In genomic region chr1:31708324-31708723, GRCh38 we compare ENCODE assay signal across 18 cellular contexts. TPM values are rescaled to one million over a fixed set of nuclear protein-coding genes. Genes with fewer than 3 reads are reported as not detected.
DNase-seq lines count a peak whose midpoint lies in the region; ATAC-seq, FAIRE-seq and TF ChIP-seq lines count a peak whose summit lies in the region.
"Had no signal": no experiment of that assay in that cellular context is flagged by ENCODE, and none has a peak within 500 bp of the region (broad histone marks: within the 10 kb centered on the region; RNA-seq: fewer than 3 reads in every experiment).

No MANE protein-coding gene starts in this region.

- H3K4me3 Mint-ChIP-seq in activated naive CD8-positive, alpha-beta T cell treated with anti-CD3 and anti-CD28 coated beads, Interleukin-2, amount 50 U/mL, for 24 hours, result no peak overlapping the region
- H3K4me3 Mint-ChIP-seq in activated T-helper 2 cell treated with anti-CD3 and anti-CD28 coated beads, Interferon-gamma antibody, Interleukin-2, Interleukin-4, amounts not matched to agents 10 μg/mL and 5 μg/mL and 100 μg/mL, durations not matched to agents 14 hours and 24 hours and 36 hours (ENCODE audit: low read depth), result no peak overlapping the region
- H3K4me3 Mint-ChIP-seq: dendritic cell treated with granulocyte-macrophage colony-stimulating factor and Interleukin-4, amounts not matched to agents 40 ng/mL and 50 ng/mL, for 4 days; neural crest cell; T-helper 2 cell treated with Interferon-gamma antibody and Interleukin-4, amounts not matched to agents 5 μg/mL and 100 μg/mL, for 36 hours had no signal

- peak overlapping the region; percentile 84 for H2BK120ac ChIP-seq in IMR-90 (ENCODE audit: low read depth, low read length)

- POLR2A ChIA-PET in IMR-90 (lab: Charles Lee; ENCODE audit: unreplicated experiment), result interaction anchor here (0.5 kb wide), 1 partner anchor 399 kb away, joined by 5 read pairs; the partner anchor contains the start of gene KPNA6
- POLR2A ChIA-PET in K562 (lab: Yijun Ruan, JAX), result interaction anchor here (0.7 to 1.4 kb wide), 3 partner anchors 9 to 79 kb away, joined by 3 to 7 read pairs (median 3); no protein-coding TSS in a partner anchor

- no peak overlapping the region for H3K4me2 ChIP-seq in IMR-90 (ENCODE audit: low read depth, low read length)
- no peak overlapping the region for H3K4me2 ChIP-seq in K562 (ENCODE audit: insufficient read depth, low read length)

- no peaks in the 10 kb centered on the region for H3K27me3 ChIP-seq in IMR-90 (ENCODE audit: control insufficient read depth, insufficient read depth, low read length)
- peaks cover 10 to 29% of the 10 kb centered on the region in 2 experiments for H3K27me3 ChIP-seq in K562 (ENCODE audit: control insufficient read depth in 2 of 2, insufficient read depth in 2 of 2, low read length in 2 of 2)
- H3K27me3 ChIP-seq in foreskin keratinocyte, result no peaks in the 10 kb centered on the region

- DNase-seq in COLO668 (lab: John Stamatoyannopoulos, UW; ENCODE audit: unreplicated experiment) (peak; percentile 32), IMR-90 (peak; percentile 12), K562 (ENCODE audit: extremely low read depth in 1 of 4, low spot score in 3 of 4) (no peak), D341Med (ENCODE audit: low spot score) (no peak), foreskin keratinocyte (no peak)
- no peak for DNase-seq in activated naive CD8-positive, alpha-beta T cell treated with anti-CD3 and anti-CD28 coated beads, Interleukin-2, amount 50 U/mL, for 24 hours
- DNase-seq in activated T-helper 2 cell treated with anti-CD3 and anti-CD28 coated beads, Interferon-gamma antibody, Interleukin-2, Interleukin-4, amounts not matched to agents 10 μg/mL and 5 μg/mL and 100 μg/mL, durations not matched to agents 14 hours and 24 hours and 36 hours (ENCODE audit: low spot score), result no peak
- DNase-seq: activated CD4-positive, CD25-positive, alpha-beta regulatory T cell treated with anti-CD3 and anti-CD28 coated beads, Interleukin-2, amount 50 U/mL, for 72 hours; activated effector memory CD4-positive, alpha-beta T cell treated with anti-CD3 and anti-CD28 coated beads, Interleukin-2, amount 50 U/mL, for 16 hours; head of caudate nucleus; NCI-H1092; NCI-H2171 treated with DMSO at 0.1 percent for 48 hours; retina had no signal

- H4K5ac ChIP-seq in IMR-90 (ENCODE audit: low read depth, low read length), result no peak overlapping the region

- peak overlapping the region; percentile 73 for H3K4ac ChIP-seq in IMR-90 (ENCODE audit: low read depth, low read length)

- no peak for FAIRE-seq in K562 (lab: Jason Lieb, UNC)
- FAIRE-seq: keratinocyte had no signal

- H3K79me1 ChIP-seq in IMR-90 (ENCODE audit: low read depth in 1 of 2, low read length in 2 of 2), result peaks cover 3 to 16% of the 10 kb centered on the region in 2 experiments; a peak in 2 of 4 replicates

- H3K36me3 Mint-ChIP-seq in activated naive CD8-positive, alpha-beta T cell treated with anti-CD3 and anti-CD28 coated beads, Interleukin-2, amount 50 U/mL, for 24 hours (ENCODE audit: low read depth), result no peaks in the 10 kb centered on the region
- H3K36me3 Mint-ChIP-seq in activated T-helper 2 cell treated with anti-CD3 and anti-CD28 coated beads, Interferon-gamma antibody, Interleukin-2, Interleukin-4, amounts not matched to agents 10 μg/mL and 5 μg/mL and 100 μg/mL, durations not matched to agents 14 hours and 24 hours and 36 hours (ENCODE audit: low read depth), result no peaks in the 10 kb centered on the region

- TF ChIP-seq RAD21 in IMR-90 (IDR thresholded peaks at IDR 0.05; ENCODE audit: low read length) (no peak), K562 (CRISPR knock-in tag; conservative IDR thresholded peaks at IDR 0.05 in 1 of 2, IDR thresholded peaks at IDR 0.05 in 1 of 2) (no peak)

- TF ChIP-seq EP300 in K562 (IDR thresholded peaks at IDR 0.05; ENCODE audit: low read length), result no peak

- H3K4me3 ChIP-seq in IMR-90 (ENCODE audit: insufficient read depth, low read depth, low read length) (no peak overlapping the region), K562 (no peak overlapping the region), mesodermal cell (ENCODE audit: extremely low read depth, insufficient read depth, low read length, poor library complexity, severe bottlenecking) (no peak overlapping the region)

- peak overlapping the region; percentile 57 for H2AK5ac ChIP-seq in IMR-90 (ENCODE audit: low read depth, low read length)

- H3K27ac ChIP-seq in IMR-90 (ENCODE audit: insufficient read depth, low read length), result no peak overlapping the region
- H3K27ac ChIP-seq in K562 (ENCODE audit: extremely low read depth, low read depth, low read length), result no peak overlapping the region
- peak overlapping the region; percentile 66 for H3K27ac ChIP-seq in mesodermal cell (ENCODE audit: low read depth, low read length, severe bottlenecking)
- H3K27ac ChIP-seq in foreskin keratinocyte, result no peak overlapping the region

- TF ChIP-seq CTCF in IMR-90 (conservative IDR thresholded peaks at IDR 0.05; ENCODE audit: low read depth, low read length) (no peak), K562 (IDR thresholded peaks at IDR 0.05 in 2 of 3, conservative IDR thresholded peaks at IDR 0.05 in 1 of 3; ENCODE audit: insufficient read depth in 2 of 3, low read depth in 1 of 3, low read length in 3 of 3) (no peak), foreskin keratinocyte (conservative IDR thresholded peaks at IDR 0.05) (no peak)

- peaks cover 51% of the 10 kb centered on the region for H3K27me3 Mint-ChIP-seq in activated naive CD8-positive, alpha-beta T cell treated with anti-CD3 and anti-CD28 coated beads, Interleukin-2, amount 50 U/mL, for 24 hours
- peaks cover 33% of the 10 kb centered on the region for H3K27me3 Mint-ChIP-seq in activated T-helper 2 cell treated with anti-CD3 and anti-CD28 coated beads, Interferon-gamma antibody, Interleukin-2, Interleukin-4, amounts not matched to agents 10 μg/mL and 5 μg/mL and 100 μg/mL, durations not matched to agents 14 hours and 24 hours and 36 hours (ENCODE audit: low read depth)

- CTCF ChIA-PET in IMR-90 (lab: Yijun Ruan, JAX), result no interaction called here
- CTCF ChIA-PET in K562 (lab: Yijun Ruan, JAX; ENCODE audit: low intra/inter-chr PET ratio), result no interaction called here

- BruUV-seq in IMR-90 (replicated peaks; lab: Mats Ljungman, UMichigan) (no TSS peak), K562 (replicated peaks; lab: Mats Ljungman, UMichigan) (no TSS peak)

- H3K14ac ChIP-seq in IMR-90 (replicated peaks; ENCODE audit: low read depth, low read length), result no peak overlapping the region

- 0 out of 3 replicates have a peak overlapping the region, but pooled peaks have one; percentile 30 for H2BK15ac ChIP-seq in IMR-90 (ENCODE audit: low read depth, low read length)

- H3K56ac ChIP-seq in IMR-90 (ENCODE audit: extremely low read depth, insufficient read depth, low read length), result no peak overlapping the region

- in situ Hi-C loops in IMR-90 (cut with MboI; ENCODE audit: low sequenced_read_pairs), result no loop called here
- in situ Hi-C loops in K562 (cut with MboI), result no loop called here

- ATAC-seq in IMR-90 (ENCODE audit: low read depth), result no peak
- ATAC-seq in K562, result no peak
- ATAC-seq in activated naive CD8-positive, alpha-beta T cell treated with anti-CD3 and anti-CD28 coated beads, Interleukin-2, amount 50 U/mL, for 24 hours, result no peak
- ATAC-seq in foreskin keratinocyte, result no peak

- H3K9me3 ChIP-seq in IMR-90 (ENCODE audit: control insufficient read depth, insufficient read depth, low read length), result no peaks in the 10 kb centered on the region
- H3K9me3 ChIP-seq in K562 (replicated peaks; ENCODE audit: control insufficient read depth, insufficient read depth, low read depth, low read length), result no peaks in the 10 kb centered on the region
- no peaks in the 10 kb centered on the region for H3K9me3 ChIP-seq in mesodermal cell (ENCODE audit: control insufficient read depth, low read length)

- peaks cover 32% of the 10 kb centered on the region for H3K4me1 ChIP-seq in IMR-90 (ENCODE audit: control insufficient read depth, insufficient read depth, low read length)
- H3K4me1 ChIP-seq in K562 (replicated peaks in 1 of 2; ENCODE audit: control insufficient read depth in 2 of 2, insufficient read depth in 2 of 2, low read length in 2 of 2), result peaks cover 10 to 17% of the 10 kb centered on the region in 2 experiments; a peak in 4 of 5 replicates
- peaks cover 62% of the 10 kb centered on the region for H3K4me1 ChIP-seq in mesodermal cell (ENCODE audit: control insufficient read depth, insufficient read depth, low read length, poor library complexity, severe bottlenecking)
- peaks cover 21% of the 10 kb centered on the region for H3K4me1 ChIP-seq in foreskin keratinocyte

- no peak for TF ChIP-seq POLR2A in IMR-90 (IDR thresholded peaks at IDR 0.05; ENCODE audit: low read depth, low read length)
- no peak for TF ChIP-seq POLR2A in K562 (conservative IDR thresholded peaks at IDR 0.05)

- 68% methylated on average over 6 of the region's 11 CpGs; no CpG with 5 or more reads in 1 of the 2 experiments for WGBS in IMR-90 (ENCODE audit: extremely low coverage in 2 of 2, insufficient read length in 1 of 2), 2 experiments
- WGBS in K562 (ENCODE audit: insufficient coverage, low coverage, missing lambda C conversion rate), result 3% methylated on average over 11 of the region's 11 CpGs
- 76 to 81% methylated on average over 8 to 10 of the region's 11 CpGs for WGBS in mesodermal cell (ENCODE audit: insufficient coverage in 2 of 2), 2 experiments

- no peaks in the 10 kb centered on the region for H3K79me2 ChIP-seq in K562 (ENCODE audit: control insufficient read depth, insufficient read depth, low read length)

- dilution Hi-C loops in IMR-90 (cut with HindIII; ENCODE audit: low sequenced_read_pairs, unreplicated experiment), result no loop called here

- peaks cover 38% of the 10 kb centered on the region for H3K4me1 Mint-ChIP-seq in activated naive CD8-positive, alpha-beta T cell treated with anti-CD3 and anti-CD28 coated beads, Interleukin-2, amount 50 U/mL, for 24 hours
- H3K4me1 Mint-ChIP-seq in activated T-helper 2 cell treated with anti-CD3 and anti-CD28 coated beads, Interferon-gamma antibody, Interleukin-2, Interleukin-4, amounts not matched to agents 10 μg/mL and 5 μg/mL and 100 μg/mL, durations not matched to agents 14 hours and 24 hours and 36 hours (ENCODE audit: low read depth), result peaks cover 29% of the 10 kb centered on the region

- no peak overlapping the region for H2AK9ac ChIP-seq in IMR-90 (replicated peaks; ENCODE audit: low read depth, low read length, poor library complexity)

- H2AFZ ChIP-seq in IMR-90 (replicated peaks; ENCODE audit: low read length, poor library complexity) (no peak overlapping the region), K562 (ENCODE audit: low read depth, low read length) (no peak overlapping the region)

- no peaks in the 10 kb centered on the region for H3K9me3 Mint-ChIP-seq in activated naive CD8-positive, alpha-beta T cell treated with anti-CD3 and anti-CD28 coated beads, Interleukin-2, amount 50 U/mL, for 24 hours
- H3K9me3 Mint-ChIP-seq in activated T-helper 2 cell treated with anti-CD3 and anti-CD28 coated beads, Interferon-gamma antibody, Interleukin-2, Interleukin-4, amounts not matched to agents 10 μg/mL and 5 μg/mL and 100 μg/mL, durations not matched to agents 14 hours and 24 hours and 36 hours, result no peaks in the 10 kb centered on the region
- H3K9me3 Mint-ChIP-seq: dendritic cell treated with granulocyte-macrophage colony-stimulating factor and Interleukin-4, amounts not matched to agents 40 ng/mL and 50 ng/mL, for 4 days; neural crest cell; T-helper 2 cell treated with Interferon-gamma antibody and Interleukin-4, amounts not matched to agents 5 μg/mL and 100 μg/mL, for 36 hours had no signal

- peak overlapping the region; percentile 25 for H4K91ac ChIP-seq in IMR-90 (ENCODE audit: insufficient read depth, low read depth, low read length)

- peaks cover 15% of the 10 kb centered on the region for H3K9me1 ChIP-seq in IMR-90 (ENCODE audit: insufficient read depth, low read length)
- no peaks in the 10 kb centered on the region for H3K9me1 ChIP-seq in K562 (ENCODE audit: control insufficient read depth, insufficient read depth, low read length)

- H3K9ac ChIP-seq in IMR-90 (ENCODE audit: low read depth, low read length), result no peak overlapping the region
- H3K9ac ChIP-seq in K562 (ENCODE audit: insufficient read depth in 1 of 2, low read depth in 2 of 2, low read length in 2 of 2), result no peak overlapping the region

- H2BK5ac ChIP-seq in IMR-90 (ENCODE audit: low read depth, low read length, poor library complexity, severe bottlenecking), result no peak overlapping the region

- no peak overlapping the region for H4K8ac ChIP-seq in IMR-90 (ENCODE audit: low read depth in 2 of 2, low read length in 2 of 2)

- H3K23ac ChIP-seq in IMR-90 (ENCODE audit: low read depth, low read length), result peak overlapping the region; percentile 40; the same call in 1 of the 2 replicates

- H3K18ac ChIP-seq in IMR-90 (ENCODE audit: low read depth, low read length), result no peak overlapping the region

- peak overlapping the region; percentile 45 for H2BK20ac ChIP-seq in IMR-90 (ENCODE audit: low read depth, low read length)

- no peak overlapping the region for H3K27ac Mint-ChIP-seq in activated naive CD8-positive, alpha-beta T cell treated with anti-CD3 and anti-CD28 coated beads, Interleukin-2, amount 50 U/mL, for 24 hours
- no peak overlapping the region for H3K27ac Mint-ChIP-seq in activated T-helper 2 cell treated with anti-CD3 and anti-CD28 coated beads, Interferon-gamma antibody, Interleukin-2, Interleukin-4, amounts not matched to agents 10 μg/mL and 5 μg/mL and 100 μg/mL, durations not matched to agents 14 hours and 24 hours and 36 hours
- H3K27ac Mint-ChIP-seq: dendritic cell treated with granulocyte-macrophage colony-stimulating factor and Interleukin-4, amounts not matched to agents 40 ng/mL and 50 ng/mL, for 4 days; T-helper 2 cell treated with Interferon-gamma antibody and Interleukin-4, amounts not matched to agents 5 μg/mL and 100 μg/mL, for 36 hours had no signal

- no peaks in the 10 kb centered on the region for H3K36me3 ChIP-seq in IMR-90 (ENCODE audit: control insufficient read depth, insufficient read depth, low read length)
- H3K36me3 ChIP-seq in K562 (ENCODE audit: control insufficient read depth, insufficient read depth, low read length), result no peaks in the 10 kb centered on the region
- H3K36me3 ChIP-seq in mesodermal cell (ENCODE audit: control insufficient read depth, insufficient read depth, low read length), result no peaks in the 10 kb centered on the region

- intact Hi-C loops in IMR-90 (cut with micrococcal nuclease) (no loop called here), K562 (cut with micrococcal nuclease) (no loop called here)
- intact Hi-C loops in activated T-helper 2 cell treated with anti-CD3 and anti-CD28 coated beads, Interferon-gamma antibody, Interleukin-2, Interleukin-4, amounts not matched to agents 10 μg/mL and 5 μg/mL and 100 μg/mL, durations not matched to agents 14 hours and 24 hours and 36 hours (cut with micrococcal nuclease), result no loop called here

- H4K20me1 ChIP-seq in IMR-90 (ENCODE audit: insufficient read depth, low read length), result no peaks in the 10 kb centered on the region
- H4K20me1 ChIP-seq in K562 (replicated peaks; ENCODE audit: control insufficient read depth, insufficient read depth, low read length), result peaks cover 3% of the 10 kb centered on the region; the same call in 1 of the 2 replicates

RNA-seq across cellular contexts. Expression of gene COL16A1, which starts 4.5 kb away (rescaled TPM):
- total RNA-seq in IMR-90 (2012; rRNA removed) (28.6 and 34.2 TPM in 2 replicates), K562 (2014; rRNA removed) (0.04 TPM in 1 of 2 replicates, not detected in the other), K562 (2014; rRNA removed; fragmentation: Illumina TruSeq; extraction: Trizol) (not detected in 2 replicates), K562 (2015; rRNA removed; fragmentation: Illumina TruSeq; extraction: Trizol) (0.08 TPM in 1 of 2 replicates, not detected in the other), K562 (2021) (0.54 and 0.60 TPM in 2 replicates), foreskin keratinocyte (125 and 133 TPM in 2 replicates)
- polyA plus RNA-seq in IMR-90 (2012; rRNA removed) (62.8 and 65.2 TPM in 2 replicates), K562 (2011; rRNA removed) (0.11 TPM in 1 of 2 replicates, not detected in the other), K562 (2014; fragmentation: Illumina TruSeq; extraction: Trizol) (not detected in 2 replicates), K562 (2014; fragmentation: Nextera tagmentation; extraction: Ambion mirVana) (not detected), K562 (2014; rRNA removed) (0.11 TPM in 1 of 2 replicates, not detected in the other), foreskin keratinocyte (74.3 and 80.3 TPM in 2 replicates)
- 30.1 and 39.5 TPM in 2 replicates for polyA plus RNA-seq in IMR-90 (2012; cell fraction: cytosol; rRNA removed)
- 228 and 260 TPM in 2 replicates for polyA plus RNA-seq in IMR-90 (2012; cell fraction: nucleus; rRNA removed; ENCODE audit: low replicate concordance)
- 0.44 TPM in 1 of 2 replicates, not detected in the other for total RNA-seq in K562 (2011; cell fraction: chromatin; rRNA removed; ENCODE audit: low replicate concordance)
- total RNA-seq in K562 (2011; cell fraction: nucleolus; rRNA removed), result 0.13 and 0.17 TPM in 2 replicates
- not detected in 2 replicates for total RNA-seq in K562 (2011; cell fraction: nucleoplasm; rRNA removed)
- polyA plus RNA-seq in K562 (2011; cell fraction: cytosol; rRNA removed), result not detected in 2 replicates
- 0.31 and 0.36 TPM in 2 replicates for polyA plus RNA-seq in K562 (2011; cell fraction: nucleus; rRNA removed)
- 0.37 TPM in 1 of 2 replicates, not detected in the other for polyA plus RNA-seq in K562 (2012)
- not detected in 2 replicates for polyA minus RNA-seq in K562 (2011; rRNA and poly(A)+ RNA removed)
- polyA minus RNA-seq in K562 (2011; cell fraction: cytosol; rRNA and poly(A)+ RNA removed), result not detected in 2 replicates
- polyA minus RNA-seq in K562 (2011; cell fraction: nucleus; rRNA and poly(A)+ RNA removed), result not detected in 2 replicates
- 7.2 TPM for polyA plus RNA-seq in mesodermal cell (2013, experiment 1 of 2)
- polyA plus RNA-seq in mesodermal cell (2013, experiment 2 of 2), result 4.3 TPM
- total RNA-seq in activated T-helper 2 cell treated with anti-CD3 and anti-CD28 coated beads, Interferon-gamma antibody, Interleukin-2, Interleukin-4, amounts not matched to agents 10 μg/mL and 5 μg/mL and 100 μg/mL, durations not matched to agents 14 hours and 24 hours and 36 hours, result not detected in 2 replicates

RNA-seq across cellular contexts. Expression of gene ADGRB2, which starts 55.8 kb away (rescaled TPM):
- 2.2 and 2.5 TPM in 2 replicates for total RNA-seq in IMR-90 (2012; rRNA removed)
- polyA plus RNA-seq in IMR-90 (2012; rRNA removed), result 11.9 TPM in 2 replicates
- 6.4 and 15.9 TPM in 2 replicates for polyA plus RNA-seq in IMR-90 (2012; cell fraction: cytosol; rRNA removed)
- 38.7 and 77.7 TPM in 2 replicates for polyA plus RNA-seq in IMR-90 (2012; cell fraction: nucleus; rRNA removed; ENCODE audit: low replicate concordance)
- total RNA-seq in K562 (2011; cell fraction: chromatin; rRNA removed; ENCODE audit: low replicate concordance), result 0.42 and 2.8 TPM in 2 replicates
- total RNA-seq in K562 (2011; cell fraction: nucleolus; rRNA removed), result 1.2 and 2.5 TPM in 2 replicates
- total RNA-seq in K562 (2011; cell fraction: nucleoplasm; rRNA removed), result 0.31 and 0.44 TPM in 2 replicates
- total RNA-seq in K562 (2014; rRNA removed), result 0.23 and 0.33 TPM in 2 replicates
- 0.04 TPM in 1 of 2 replicates, not detected in the other for total RNA-seq in K562 (2014; rRNA removed; fragmentation: Illumina TruSeq; extraction: Trizol)
- total RNA-seq in K562 (2015; rRNA removed; fragmentation: Illumina TruSeq; extraction: Trizol), result 0.22 and 0.23 TPM in 2 replicates
- 0.22 and 0.34 TPM in 2 replicates for total RNA-seq in K562 (2021)
- 0.14 and 0.38 TPM in 2 replicates for polyA plus RNA-seq in K562 (2011; rRNA removed)
- polyA plus RNA-seq in K562 (2011; cell fraction: cytosol; rRNA removed), result 0.27 and 0.35 TPM in 2 replicates
- 2.0 and 3.4 TPM in 2 replicates for polyA plus RNA-seq in K562 (2011; cell fraction: nucleus; rRNA removed)
- 0.17 and 0.54 TPM in 2 replicates for polyA plus RNA-seq in K562 (2012)
- polyA plus RNA-seq in K562 (2014; fragmentation: Illumina TruSeq; extraction: Trizol), result 0.07 and 0.11 TPM in 2 replicates
- polyA plus RNA-seq in K562 (2014; fragmentation: Nextera tagmentation; extraction: Ambion mirVana), result not detected
- polyA plus RNA-seq in K562 (2014; rRNA removed), result 0.18 and 0.20 TPM in 2 replicates
- polyA minus RNA-seq in K562 (2011; rRNA and poly(A)+ RNA removed), result 0.09 and 0.53 TPM in 2 replicates
- 1.2 TPM in 1 of 2 replicates, not detected in the other for polyA minus RNA-seq in K562 (2011; cell fraction: cytosol; rRNA and poly(A)+ RNA removed)
- 0.67 and 1.7 TPM in 2 replicates for polyA minus RNA-seq in K562 (2011; cell fraction: nucleus; rRNA and poly(A)+ RNA removed)
- polyA plus RNA-seq in mesodermal cell (2013, experiment 1 of 2), result 24.5 TPM
- polyA plus RNA-seq in mesodermal cell (2013, experiment 2 of 2), result 18.7 TPM
- 5.4 and 6.0 TPM in 2 replicates for total RNA-seq in activated T-helper 2 cell treated with anti-CD3 and anti-CD28 coated beads, Interferon-gamma antibody, Interleukin-2, Interleukin-4, amounts not matched to agents 10 μg/mL and 5 μg/mL and 100 μg/mL, durations not matched to agents 14 hours and 24 hours and 36 hours
- total RNA-seq in foreskin keratinocyte, result 2.5 and 2.8 TPM in 2 replicates
- polyA plus RNA-seq in foreskin keratinocyte, result 2.4 and 2.7 TPM in 2 replicates

Comparison
In these comparisons a context has a peak if more than half of its experiments do, and no peak if none do; other contexts are left out.
1. DNase-seq: peak in COLO668 (single experiment) and IMR-90 (single experiment); none in K562 (0 of 4), activated naive CD8-positive, alpha-beta T cell treated with anti-CD3 and anti-CD28 coated beads, Interleukin-2, amount 50 U/mL, for 24 hours (single experiment), D341Med (single experiment), activated T-helper 2 cell treated with anti-CD3 and anti-CD28 coated beads, Interferon-gamma antibody, Interleukin-2, Interleukin-4, amounts not matched to agents 10 μg/mL and 5 μg/mL and 100 μg/mL, durations not matched to agents 14 hours and 24 hours and 36 hours (single experiment) and foreskin keratinocyte (0 of 2).
2. RNA of gene COL16A1, which starts 4.5 kb away (total RNA-seq): 125 to 133 TPM in foreskin keratinocyte and 28.6 to 34.2 TPM in IMR-90; not detected in activated T-helper 2 cell treated with anti-CD3 and anti-CD28 coated beads, Interferon-gamma antibody, Interleukin-2, Interleukin-4, amounts not matched to agents 10 μg/mL and 5 μg/mL and 100 μg/mL, durations not matched to agents 14 hours and 24 hours and 36 hours and 0.04 to 0.60 TPM in K562; every median in the first group is over 10 times any median in the second.